1 cellular context compared by ENCODE assay signal in genomic region chr9:71762900-71763653, GRCh38.
TF ChIP-seq lines count a peak whose summit lies in the region.

No MANE protein-coding gene starts in this region.

TF ChIP-seq in HepG2, 621 proteins besides CTCF, POLR2A, EP300 and RAD21 (continued from another document and continues in another):
- TF ChIP-seq CENPBD1 (CRISPR knock-in tag; IDR thresholded peaks at IDR 0.05; ENCODE audit: borderline replicate concordance, low read depth): no peak
- TF ChIP-seq BORCS8-MEF2B (CRISPR knock-in tag; IDR thresholded peaks at IDR 0.05): no peak
- no peak; the same call in 1 of the 2 replicates for TF ChIP-seq TCF7 (IDR thresholded peaks at IDR 0.05; ENCODE audit: low read depth)
- TF ChIP-seq RXRB (CRISPR knock-in tag; IDR thresholded peaks at IDR 0.05; ENCODE audit: borderline replicate concordance): no peak
- peak; percentile 69 for TF ChIP-seq SAP130 (CRISPR knock-in tag; IDR thresholded peaks at IDR 0.05; ENCODE audit: low read depth)
- TF ChIP-seq HOXA5 (CRISPR knock-in tag; IDR thresholded peaks at IDR 0.05): no peak
- TF ChIP-seq ZNF567 (CRISPR knock-in tag; IDR thresholded peaks at IDR 0.05; ENCODE audit: borderline replicate concordance): no peak
- no peak for TF ChIP-seq CHD4 (IDR thresholded peaks at IDR 0.05; ENCODE audit: borderline replicate concordance, low read length)
- no peak for TF ChIP-seq PHF8 (CRISPR knock-in tag; IDR thresholded peaks at IDR 0.05)
- TF ChIP-seq ZNF275 (CRISPR knock-in tag; IDR thresholded peaks at IDR 0.05; ENCODE audit: borderline replicate concordance): no peak
- TF ChIP-seq MAF1 (CRISPR knock-in tag; IDR thresholded peaks at IDR 0.05; ENCODE audit: borderline replicate concordance): no peak
- no peak for TF ChIP-seq HNRNPK (IDR thresholded peaks at IDR 0.05; ENCODE audit: low read depth, low read length, poor library complexity, severe bottlenecking)
- peak; percentile 48; the same call in 1 of the 2 replicates for TF ChIP-seq ELF3 (CRISPR knock-in tag; IDR thresholded peaks at IDR 0.05)
- 0 out of 2 replicates have a peak, but pooled peaks have one; percentile 5 for TF ChIP-seq MIER3 (CRISPR knock-in tag; IDR thresholded peaks at IDR 0.05; ENCODE audit: borderline replicate concordance)
- TF ChIP-seq SOX13 (IDR thresholded peaks at IDR 0.05): no peak
- TF ChIP-seq SOX13 (CRISPR knock-in tag; conservative IDR thresholded peaks at IDR 0.05 in 1 of 2, IDR thresholded peaks at IDR 0.05 in 1 of 2): peak in 1 of 2 experiments; percentile 45; a peak in 1 of 4 replicates
- no peak for TF ChIP-seq ZNF407 (CRISPR knock-in tag; IDR thresholded peaks at IDR 0.05; ENCODE audit: not compliant biosample characterization)
- no peak for TF ChIP-seq ZNF20 (CRISPR knock-in tag; IDR thresholded peaks at IDR 0.05)
- no peak for TF ChIP-seq MEIS2 (CRISPR knock-in tag; IDR thresholded peaks at IDR 0.05)
- TF ChIP-seq ZNF431 (CRISPR knock-in tag; IDR thresholded peaks at IDR 0.05; ENCODE audit: borderline replicate concordance, low read depth): no peak
- no peak for TF ChIP-seq FOXK1 (CRISPR knock-in tag; IDR thresholded peaks at IDR 0.05; ENCODE audit: borderline replicate concordance, low read depth)
- TF ChIP-seq ZNF781 (CRISPR knock-in tag; IDR thresholded peaks at IDR 0.05; ENCODE audit: borderline replicate concordance, not compliant biosample characterization): no peak
- TF ChIP-seq ZNF280D (CRISPR knock-in tag; IDR thresholded peaks at IDR 0.05): no peak
- no peak for TF ChIP-seq ZBTB49 (CRISPR knock-in tag; IDR thresholded peaks at IDR 0.05; ENCODE audit: borderline replicate concordance)
- no peak for TF ChIP-seq SP2 (CRISPR knock-in tag; IDR thresholded peaks at IDR 0.05)
- no peak for TF ChIP-seq SPEN (CRISPR knock-in tag; IDR thresholded peaks at IDR 0.05; ENCODE audit: low read depth)
- TF ChIP-seq TBX2 (CRISPR knock-in tag; IDR thresholded peaks at IDR 0.05; ENCODE audit: borderline replicate concordance): 0 out of 2 replicates have a peak, but pooled peaks have one; percentile 19
- no peak for TF ChIP-seq KDM3A (CRISPR knock-in tag; IDR thresholded peaks at IDR 0.05; ENCODE audit: low read depth)
- no peak for TF ChIP-seq ZNF589 (CRISPR knock-in tag; conservative IDR thresholded peaks at IDR 0.05)
- TF ChIP-seq ZBTB7B (CRISPR knock-in tag; IDR thresholded peaks at IDR 0.05): no peak
- no peak for TF ChIP-seq PRMT3 (CRISPR knock-in tag; IDR thresholded peaks at IDR 0.05; ENCODE audit: borderline replicate concordance, low read depth)
- TF ChIP-seq PHF20 (CRISPR knock-in tag; IDR thresholded peaks at IDR 0.05): no peak
- no peak for TF ChIP-seq TGIF2 (CRISPR knock-in tag; IDR thresholded peaks at IDR 0.05)
- TF ChIP-seq ZFP82 (CRISPR knock-in tag; IDR thresholded peaks at IDR 0.05; ENCODE audit: borderline replicate concordance): no peak
- no peak for TF ChIP-seq DMTF1 (CRISPR knock-in tag; IDR thresholded peaks at IDR 0.05)
- TF ChIP-seq HNF1A (IDR thresholded peaks at IDR 0.05; ENCODE audit: low read depth): peak; percentile 91
- TF ChIP-seq HNF1A (CRISPR knock-in tag; IDR thresholded peaks at IDR 0.05; ENCODE audit: borderline replicate concordance): peak; percentile 86; the same call in 1 of the 2 replicates
- TF ChIP-seq ZNF547 (CRISPR knock-in tag; IDR thresholded peaks at IDR 0.05): no peak
